In the genomic region with DNA sequence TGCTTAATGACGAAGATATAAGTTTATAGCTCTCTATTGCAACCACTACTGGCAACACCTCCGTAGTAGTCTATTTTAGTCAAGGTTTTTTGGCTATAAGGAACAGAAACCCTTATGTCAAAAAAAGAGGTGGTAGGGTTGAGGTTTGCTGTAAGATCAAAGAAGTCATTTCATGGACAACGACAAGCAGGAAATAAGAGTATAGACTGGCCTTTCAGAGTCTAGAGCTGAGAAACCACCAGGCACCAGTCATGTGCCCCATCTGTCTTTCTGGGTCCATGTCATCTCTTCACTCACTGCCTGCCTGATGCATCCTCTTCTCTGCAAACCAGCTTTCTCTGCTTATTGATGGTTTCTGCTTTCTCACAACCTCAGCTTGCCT, we compare ENCODE assay signal across 1 cellular context.
TF ChIP-seq lines count a peak whose summit lies in the region.

No MANE protein-coding gene starts in this region.

TF ChIP-seq in SK-N-SH, 30 proteins besides CTCF, POLR2A, EP300 and RAD21 (continued from another document):
- TF ChIP-seq, protein P1, sequence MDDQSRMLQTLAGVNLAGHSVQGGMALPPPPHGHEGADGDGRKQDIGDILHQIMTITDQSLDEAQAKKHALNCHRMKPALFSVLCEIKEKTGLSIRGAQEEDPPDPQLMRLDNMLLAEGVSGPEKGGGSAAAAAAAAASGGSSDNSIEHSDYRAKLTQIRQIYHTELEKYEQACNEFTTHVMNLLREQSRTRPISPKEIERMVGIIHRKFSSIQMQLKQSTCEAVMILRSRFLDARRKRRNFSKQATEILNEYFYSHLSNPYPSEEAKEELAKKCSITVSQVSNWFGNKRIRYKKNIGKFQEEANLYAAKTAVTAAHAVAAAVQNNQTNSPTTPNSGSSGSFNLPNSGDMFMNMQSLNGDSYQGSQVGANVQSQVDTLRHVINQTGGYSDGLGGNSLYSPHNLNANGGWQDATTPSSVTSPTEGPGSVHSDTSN (IDR thresholded peaks at IDR 0.05): no peak
- no peak for TF ChIP-seq USF1 (IDR thresholded peaks at IDR 0.05; ENCODE audit: borderline replicate concordance, low read depth)
